ENCODE assay signal across 1 cellular context in genomic region chr11:2298795-2299747, GRCh38.
TF ChIP-seq lines count a peak whose summit lies in the region.

No MANE protein-coding gene starts in this region.

TF ChIP-seq in GM12878, 131 proteins besides CTCF, POLR2A, EP300 and RAD21 (continued from another document):
- TF ChIP-seq E2F8 (IDR thresholded peaks at IDR 0.05; ENCODE audit: low read depth, partially characterized antibody) (no peak), ZBTB11 (CRISPR knock-in tag; IDR thresholded peaks at IDR 0.05) (no peak), PBX3 (IDR thresholded peaks at IDR 0.05; ENCODE audit: insufficient replicate concordance, low read depth, low read length) (no peak), SMC3 (IDR thresholded peaks at IDR 0.05; ENCODE audit: borderline replicate concordance, low read length) (peak; percentile 32; the same call in 1 of the 2 replicates), BCL3 (IDR thresholded peaks at IDR 0.05; ENCODE audit: borderline replicate concordance, insufficient read depth, low read depth, low read length, poor library complexity, severe bottlenecking) (no peak)
TF ChIP-seq in GM12878: peak in this region for 1.
